14 cellular contexts compared by ENCODE assay signal in genomic region chr1:87056974-87057373, GRCh38.
"Had no signal": no experiment of that assay in that cellular context is flagged by ENCODE, and none has a peak within 500 bp of the region (broad histone marks: within the 10 kb centered on the region; RNA-seq: fewer than 3 reads in every experiment).

No MANE protein-coding gene starts in this region.

- H3K4me3 ChIP-seq: cardiac muscle cell, hepatocyte had no signal

- H3K27ac Mint-ChIP-seq: activated CD4-positive, alpha-beta memory T cell treated with anti-CD3 and anti-CD28 coated beads, Interleukin-2, amount 10 ng/mL, durations not matched to agents 7 days and 5 days; activated CD4-positive, alpha-beta T cell treated with anti-CD3 and anti-CD28 coated beads for 36 hours; activated naive CD4-positive, alpha-beta T cell treated with anti-CD3 and anti-CD28 coated beads, Interleukin-2, amount 10 ng/mL, durations not matched to agents 7 days and 5 days; activated T-cell treated with anti-CD3 and anti-CD28 coated beads, Interleukin-2, amount 50 U/mL, for 24 hours; naive thymus-derived CD4-positive, alpha-beta T cell had no signal

- H3K4me3 Mint-ChIP-seq: activated CD4-positive, alpha-beta memory T cell treated with anti-CD3 and anti-CD28 coated beads, Interleukin-2, amount 10 ng/mL, durations not matched to agents 7 days and 5 days; activated CD4-positive, alpha-beta T cell treated with anti-CD3 and anti-CD28 coated beads for 36 hours; activated naive CD4-positive, alpha-beta T cell treated with anti-CD3 and anti-CD28 coated beads, Interleukin-2, amount 10 ng/mL, durations not matched to agents 7 days and 5 days; activated T-cell treated with anti-CD3 and anti-CD28 coated beads, Interleukin-2, amount 50 U/mL, for 24 hours; naive thymus-derived CD4-positive, alpha-beta T cell had no signal

- H3K9me3 ChIP-seq: ovary, sigmoid colon had no signal

- H3K27ac ChIP-seq: cardiac muscle cell, hepatocyte, ovary, VCaP had no signal

- H3K9me3 Mint-ChIP-seq: activated CD4-positive, alpha-beta memory T cell treated with anti-CD3 and anti-CD28 coated beads, Interleukin-2, amount 10 ng/mL, durations not matched to agents 7 days and 5 days; activated naive CD4-positive, alpha-beta T cell treated with anti-CD3 and anti-CD28 coated beads, Interleukin-2, amount 10 ng/mL, durations not matched to agents 7 days and 5 days; activated T-cell treated with anti-CD3 and anti-CD28 coated beads, Interleukin-2, amount 50 U/mL, for 24 hours had no signal

- DNase-seq: activated CD4-positive, alpha-beta memory T cell treated with anti-CD3 and anti-CD28 coated beads, Interleukin-2, amount 10 ng/mL, durations not matched to agents 7 days and 5 days; activated CD4-positive, alpha-beta T cell treated with anti-CD3 and anti-CD28 coated beads for 36 hours; activated naive CD4-positive, alpha-beta T cell treated with anti-CD3 and anti-CD28 coated beads, Interleukin-2, amount 10 ng/mL, durations not matched to agents 7 days and 5 days; activated T-cell treated with anti-CD3 and anti-CD28 coated beads, Interleukin-2, amount 50 U/mL, for 24 hours; erythroblast; islet precursor cell; naive thymus-derived CD4-positive, alpha-beta T cell; ovary; sigmoid colon; stimulated activated CD4-positive, alpha-beta T cell treated with anti-CD3 and anti-CD28 coated beads, Interleukin-1b, Interleukin-23, amount 100 ng/mL, for 48 hours had no signal

- ATAC-seq: activated CD4-positive, alpha-beta T cell treated with anti-CD3 and anti-CD28 coated beads for 36 hours; left lobe of liver; naive thymus-derived CD4-positive, alpha-beta T cell had no signal

- H3K36me3 ChIP-seq: cardiac muscle cell, ovary, sigmoid colon had no signal

- H3K27me3 Mint-ChIP-seq: activated CD4-positive, alpha-beta memory T cell treated with anti-CD3 and anti-CD28 coated beads, Interleukin-2, amount 10 ng/mL, durations not matched to agents 7 days and 5 days; activated CD4-positive, alpha-beta T cell treated with anti-CD3 and anti-CD28 coated beads for 36 hours; activated naive CD4-positive, alpha-beta T cell treated with anti-CD3 and anti-CD28 coated beads, Interleukin-2, amount 10 ng/mL, durations not matched to agents 7 days and 5 days; activated T-cell treated with anti-CD3 and anti-CD28 coated beads, Interleukin-2, amount 50 U/mL, for 24 hours; naive thymus-derived CD4-positive, alpha-beta T cell had no signal

- H3K27me3 ChIP-seq: cardiac muscle cell, hepatocyte, ovary, sigmoid colon had no signal
